Comparison of ENCODE assay signal across 8 cellular contexts in the genomic region with DNA sequence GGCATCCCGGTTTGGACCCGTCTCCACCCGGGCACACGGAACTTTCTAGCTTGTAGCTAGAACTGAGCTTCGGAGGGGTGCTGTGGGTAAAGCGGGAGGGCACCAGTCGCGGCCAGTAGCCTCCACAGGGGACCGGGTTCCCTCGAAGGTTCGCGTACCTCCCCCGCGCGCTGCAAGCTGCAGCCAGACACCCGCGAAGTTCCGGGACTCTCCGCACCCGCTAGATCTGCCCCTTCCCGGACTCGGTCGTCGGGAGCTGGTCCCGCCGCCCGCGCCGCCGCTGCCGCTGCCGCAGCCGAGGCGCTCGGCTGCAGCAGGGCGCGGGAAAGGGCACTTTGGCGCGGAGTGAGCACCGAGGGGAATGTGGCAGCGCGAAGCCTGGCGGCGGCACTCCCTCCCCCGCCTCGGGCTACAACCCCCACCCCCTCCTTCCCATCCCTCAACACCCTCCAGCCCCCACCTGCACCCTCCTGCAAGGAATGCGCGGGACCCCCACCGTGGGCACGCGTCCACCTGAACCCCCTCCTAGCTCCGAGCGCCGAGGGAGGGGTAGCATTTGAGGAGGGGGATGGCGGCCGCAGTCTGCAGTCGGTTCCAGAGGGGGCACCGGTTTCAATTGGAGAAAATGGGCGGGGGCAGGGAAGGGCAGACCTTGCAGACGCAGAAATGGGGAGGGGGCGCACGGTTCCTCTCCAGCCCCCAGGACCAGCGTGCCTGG. TPM values are rescaled to one million over a fixed set of nuclear protein-coding genes. Genes with fewer than 3 reads are reported as not detected.
DNase-seq lines count a peak whose midpoint lies in the region; ATAC-seq, FAIRE-seq and TF ChIP-seq lines count a peak whose summit lies in the region.

No MANE protein-coding gene starts in this region.

- TF ChIP-seq CTCF in esophagus muscularis mucosa (IDR thresholded peaks at IDR 0.05) (no peak), pancreas (IDR thresholded peaks at IDR 0.05) (no peak)

- DNase-seq in EH (ENCODE audit: low read depth) (peak; percentile 36), NCI-H1105 (lab: John Stamatoyannopoulos, UW) (peak; percentile 56), esophagus muscularis mucosa (ENCODE audit: extremely low spot score) (no peak), pancreas (peak in 3 of 6 donors; percentile 26 to 69 (median 63)), NCI-H2196 (lab: John Stamatoyannopoulos, UW; ENCODE audit: unreplicated experiment) (no peak)
- no peak for DNase-seq in activated effector memory CD4-positive, alpha-beta T cell treated with anti-CD3 and anti-CD28 coated beads, Interleukin-2, amount 50 U/mL, for 16 hours
- DNase-seq in activated T-cell treated with anti-CD3 and anti-CD28 coated beads, Interleukin-2, amount 50 U/mL, for 48 hours, result no peak

- H3K27ac ChIP-seq in esophagus muscularis mucosa (replicated peaks in 1 of 4), result no peak overlapping the region
- no peak overlapping the region for H3K27ac ChIP-seq in pancreas

- H3K4me3 ChIP-seq in esophagus muscularis mucosa (peak overlapping the region; percentile 49 to 59 (median 50)), pancreas (peak overlapping the region; percentile 0 to 50 (median 24))

- no peak for TF ChIP-seq EP300 in esophagus muscularis mucosa (IDR thresholded peaks at IDR 0.05)

- no peaks in the 10 kb centered on the region for H3K9me3 ChIP-seq in esophagus muscularis mucosa
- H3K9me3 ChIP-seq in pancreas, result no peaks in the 10 kb centered on the region

- H3K27me3 ChIP-seq in esophagus muscularis mucosa (peaks cover 0 to 100% (median 42%) of the 10 kb centered on the region in 4 donors), pancreas (peaks cover 0 to 11% (median 2%) of the 10 kb centered on the region in 4 donors)

- 0% methylated on average over 13 of the region's 63 CpGs for WGBS in esophagus muscularis mucosa
- WGBS in pancreas, 2 donors, result 0 to 1% methylated on average over 61 to 63 of the region's 63 CpGs

- no peak for FAIRE-seq in pancreas (lab: Jason Lieb, UNC)

- H3K36me3 ChIP-seq in esophagus muscularis mucosa (no peaks in the 10 kb centered on the region), pancreas (no peaks in the 10 kb centered on the region)

- H3K4me1 ChIP-seq in esophagus muscularis mucosa, result peaks cover 27 to 49% (median 45%) of the 10 kb centered on the region in 4 donors
- H3K4me1 ChIP-seq in pancreas, result peaks cover 0 to 7% (median 3%) of the 10 kb centered on the region in 3 donors

- no peak for TF ChIP-seq POLR2A in esophagus muscularis mucosa (IDR thresholded peaks at IDR 0.05; ENCODE audit: low read depth)

- ATAC-seq in pancreas, result peak; percentile 36 to 44 (median 40)
- ATAC-seq in GM18517 (IDR thresholded peaks at IDR 0.05; ENCODE audit: unreplicated experiment), result no peak

- intact Hi-C loops in esophagus muscularis mucosa (cut with DNase I), result loop anchor here (10.0 kb wide), 1 partner anchor 529 kb away; no protein-coding TSS in a partner anchor
- intact Hi-C loops in pancreas (cut with DNase I), result loop anchor here in 1 of 3 donors (10.0 kb wide), 1 partner anchor 529 kb away; no protein-coding TSS in a partner anchor

RNA-seq across cellular contexts. Expression of a gene that starts 1.1 kb away (rescaled TPM):
- under 1 TPM; 0.26 to 0.75 (median 0.37) TPM for total RNA-seq in esophagus muscularis mucosa
- 1 to 10 TPM in 1 of 6 donors, under 1 TPM in 5; 0.04 to 2.0 (median 0.39) TPM for total RNA-seq in pancreas
- under 1 TPM; 0.09 to 0.38 TPM for polyA plus RNA-seq in pancreas

RNA-seq across cellular contexts. Expression of a gene that starts 12.8 kb away (rescaled TPM):
- under 1 TPM in 1 of 4 donors, not detected in 3; 0.13 TPM for total RNA-seq in esophagus muscularis mucosa
- not detected for total RNA-seq in pancreas
- not detected for polyA plus RNA-seq in pancreas

Comparison
In these comparisons a context has a peak if more than half of its experiments do, and no peak if none do; other contexts are left out.
1. DNase-seq: peak in EH (single experiment) and NCI-H1105 (single experiment); none in esophagus muscularis mucosa (single experiment), NCI-H2196 (single experiment), activated effector memory CD4-positive, alpha-beta T cell treated with anti-CD3 and anti-CD28 coated beads, Interleukin-2, amount 50 U/mL, for 16 hours (single experiment) and activated T-cell treated with anti-CD3 and anti-CD28 coated beads, Interleukin-2, amount 50 U/mL, for 48 hours (0 of 2).